ENCODE assay signal across 20 cellular contexts in the genomic region with DNA sequence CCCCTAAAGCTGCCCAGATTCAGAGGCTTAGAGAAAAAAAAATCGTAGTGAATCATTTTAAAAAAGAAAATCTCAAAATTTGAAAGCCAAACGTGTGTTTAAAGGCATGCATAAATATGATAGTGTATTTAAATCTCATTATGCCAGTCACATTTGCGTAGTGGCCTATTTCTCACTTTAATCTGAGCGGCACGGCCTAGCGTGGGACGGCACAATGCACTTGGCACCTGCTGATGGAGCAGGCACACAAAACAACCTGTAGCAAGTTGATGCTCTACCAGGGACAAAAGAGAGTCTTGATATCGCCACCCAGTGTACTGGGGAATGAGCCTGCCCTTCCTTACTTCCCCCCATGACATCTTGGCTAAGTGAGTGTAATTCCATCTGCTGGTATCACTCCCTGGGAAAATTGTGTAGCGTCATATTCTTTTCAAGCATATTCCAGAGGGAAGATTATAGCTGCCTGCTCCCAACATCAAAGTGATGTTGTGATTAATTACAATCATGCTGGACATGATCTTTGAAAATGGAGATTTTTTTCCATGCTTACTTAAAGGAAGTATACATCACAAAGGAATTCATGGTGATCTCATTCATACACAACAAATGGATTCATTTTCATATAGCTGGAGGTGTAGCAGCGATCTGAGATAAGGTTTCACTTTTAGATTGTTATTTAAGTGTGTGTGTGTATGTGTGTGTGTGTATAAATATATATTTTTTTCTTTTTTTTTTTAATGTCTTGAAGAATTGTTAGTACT.
DNase-seq lines count a peak whose midpoint lies in the region; ATAC-seq, FAIRE-seq and TF ChIP-seq lines count a peak whose summit lies in the region.
"Had no signal": no experiment of that assay in that cellular context is flagged by ENCODE, and none has a peak within 500 bp of the region (broad histone marks: within the 10 kb centered on the region; RNA-seq: fewer than 3 reads in every experiment).

No MANE protein-coding gene starts in this region.

- intact Hi-C loops in kidney (cut with DNase I) = no loop called here

- no peaks in the 10 kb centered on the region for H3K4me1 ChIP-seq in kidney (ENCODE audit: control insufficient read depth in 1 of 2, insufficient read depth in 1 of 2, low read depth in 1 of 2, low read length in 2 of 2)
- H3K4me1 ChIP-seq: A549, BLaER1 had no signal

- H3K9ac ChIP-seq in kidney (ENCODE audit: low read length in 2 of 2) = no peak overlapping the region
- H3K9ac ChIP-seq: BLaER1, SK-N-SH had no signal

- H3K9me3 ChIP-seq in kidney (ENCODE audit: control insufficient read depth in 1 of 2, low read length in 2 of 2) = no peaks in the 10 kb centered on the region
- H3K9me3 ChIP-seq: A549, BLaER1, SK-N-SH had no signal

- H3K27ac ChIP-seq in kidney (ENCODE audit: low read depth in 2 of 2, low read length in 2 of 2) = no peak overlapping the region
- H3K27ac ChIP-seq: A549, BLaER1 had no signal

- FAIRE-seq in kidney (lab: Jason Lieb, UNC) = peak; percentile 13
- FAIRE-seq: A549, H1, K562 had no signal

- no peak overlapping the region for H3K4me3 ChIP-seq in kidney (ENCODE audit: low read length in 2 of 2)
- H3K4me3 ChIP-seq: A549, BLaER1, K562 had no signal

- DNase-seq in ELR (ENCODE audit: low read depth) (peak; percentile 29), NCI-H226 (peak; percentile 24), dermis blood vessel endothelial cell (peak; percentile 49), kidney (no peak)
- DNase-seq: CD4-positive, alpha-beta memory T cell; DMS53; NCI-H1105; NCI-H2081; NCI-H510A treated with DMSO at 0.1 percent for 48 hours; NCI-H774; OCI-M1; SHP77; SK-N-SH had no signal

- ATAC-seq in HG03439 (IDR thresholded peaks at IDR 0.05; ENCODE audit: unreplicated experiment) = no peak
- no peak for ATAC-seq in GM21786 (IDR thresholded peaks at IDR 0.05; ENCODE audit: unreplicated experiment)
- ATAC-seq in HG02981 (IDR thresholded peaks at IDR 0.05; ENCODE audit: unreplicated experiment) = no peak
- ATAC-seq: A549, K562 had no signal

- no peaks in the 10 kb centered on the region for H3K36me3 ChIP-seq in kidney (ENCODE audit: control insufficient read depth in 1 of 2, insufficient read depth in 2 of 2, low read length in 2 of 2)

- TF ChIP-seq CTCF in kidney (IDR thresholded peaks at IDR 0.05; ENCODE audit: borderline replicate concordance, extremely low read depth, insufficient read depth) = no peak
